1 cellular context compared by ENCODE assay signal in the genomic region with DNA sequence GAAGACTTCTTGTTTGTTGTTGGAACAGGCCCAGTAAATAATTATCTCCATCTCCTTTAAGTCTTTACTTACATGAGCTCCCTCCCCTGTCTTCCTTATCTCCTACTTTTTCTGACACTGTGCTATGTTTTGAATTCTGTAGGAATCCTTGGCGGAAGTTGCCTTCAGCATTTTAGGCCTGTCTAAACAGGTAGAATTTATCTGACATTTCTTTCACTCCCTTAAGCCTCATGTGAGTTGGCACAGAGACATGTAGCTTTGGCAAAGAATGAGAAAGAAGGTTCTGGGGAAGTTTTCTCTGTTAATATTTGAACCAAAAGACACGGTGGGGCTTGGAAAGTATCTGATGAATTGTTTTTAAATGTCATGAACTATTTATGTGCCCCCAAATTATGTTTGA.
TF ChIP-seq lines count a peak whose summit lies in the region.

No MANE protein-coding gene starts in this region.

TF ChIP-seq in GM12878, 131 proteins besides CTCF, POLR2A, EP300 and RAD21:
- TF ChIP-seq JUNB (IDR thresholded peaks at IDR 0.05) (no peak), FOXK2 (IDR thresholded peaks at IDR 0.05) (no peak), SMAD5 (IDR thresholded peaks at IDR 0.05; ENCODE audit: low read depth) (no peak), SP1 (IDR thresholded peaks at IDR 0.05; ENCODE audit: low read depth, low read length) (no peak), SMC3 (IDR thresholded peaks at IDR 0.05; ENCODE audit: borderline replicate concordance, low read length) (no peak)
- TF ChIP-seq, protein P1, sequence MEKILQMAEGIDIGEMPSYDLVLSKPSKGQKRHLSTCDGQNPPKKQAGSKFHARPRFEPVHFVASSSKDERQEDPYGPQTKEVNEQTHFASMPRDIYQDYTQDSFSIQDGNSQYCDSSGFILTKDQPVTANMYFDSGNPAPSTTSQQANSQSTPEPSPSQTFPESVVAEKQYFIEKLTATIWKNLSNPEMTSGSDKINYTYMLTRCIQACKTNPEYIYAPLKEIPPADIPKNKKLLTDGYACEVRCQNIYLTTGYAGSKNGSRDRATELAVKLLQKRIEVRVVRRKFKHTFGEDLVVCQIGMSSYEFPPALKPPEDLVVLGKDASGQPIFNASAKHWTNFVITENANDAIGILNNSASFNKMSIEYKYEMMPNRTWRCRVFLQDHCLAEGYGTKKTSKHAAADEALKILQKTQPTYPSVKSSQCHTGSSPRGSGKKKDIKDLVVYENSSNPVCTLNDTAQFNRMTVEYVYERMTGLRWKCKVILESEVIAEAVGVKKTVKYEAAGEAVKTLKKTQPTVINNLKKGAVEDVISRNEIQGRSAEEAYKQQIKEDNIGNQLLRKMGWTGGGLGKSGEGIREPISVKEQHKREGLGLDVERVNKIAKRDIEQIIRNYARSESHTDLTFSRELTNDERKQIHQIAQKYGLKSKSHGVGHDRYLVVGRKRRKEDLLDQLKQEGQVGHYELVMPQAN (conservative IDR thresholded peaks at IDR 0.05) = no peak
